Comparison of ENCODE assay signal across 23 cellular contexts in genomic region chr10:43665054-43665453, GRCh38.
"Had no signal": no experiment of that assay in that cellular context is flagged by ENCODE, and none has a peak within 500 bp of the region (broad histone marks: within the 10 kb centered on the region; RNA-seq: fewer than 3 reads in every experiment).

No MANE protein-coding gene starts in this region.

- H3K27ac ChIP-seq: dorsolateral prefrontal cortex, epithelial cell of prostate, esophagus muscularis mucosa, lower lobe of right lung, prostate gland, suprapubic skin, vagina had no signal

- H3K4me1 ChIP-seq: prostate gland, vagina had no signal

- DNase-seq: dorsolateral prefrontal cortex; effector CD4-positive, alpha-beta T cell; hypothalamus; immature natural killer cell; left ventricle myocardium superior; lower lobe of right lung; naive thymus-derived CD8-positive, alpha-beta T cell; nephron progenitor cell; nucleus accumbens; right cardiac atrium; stimulated activated CD4-positive, alpha-beta T cell treated with anti-CD3 and anti-CD28 coated beads, Interleukin-12 subunit alpha, Interleukin-12 subunit beta, amount 100 ng/mL, for 4 hours; stimulated activated CD4-positive, alpha-beta T cell treated with anti-CD3 and anti-CD28 coated beads, Interleukin-1b, Interleukin-23, amount 100 ng/mL, for 48 hours; stimulated activated CD4-positive, alpha-beta T cell treated with anti-CD3 and anti-CD28 coated beads, Interleukin-4, amount 100 ng/mL, for 1 hour; stimulated activated CD8-positive, alpha-beta memory T cell treated with anti-CD3 and anti-CD28 coated beads, Interleukin-4, amount 100 ng/mL, for 48 hours; stimulated activated naive CD4-positive, alpha-beta T cell; stimulated activated naive CD8-positive, alpha-beta T cell treated with anti-CD3 and anti-CD28 coated beads, Interleukin-15, amount 100 ng/mL, for 72 hours; trophoblast cell had no signal

- H3K4me3 ChIP-seq: dorsolateral prefrontal cortex, esophagus muscularis mucosa, lower lobe of right lung, prostate gland, smooth muscle cell, suprapubic skin, vagina had no signal

- ATAC-seq: left ventricle myocardium superior; lower lobe of right lung; naive thymus-derived CD8-positive, alpha-beta T cell; right cardiac atrium; stimulated activated naive CD8-positive, alpha-beta T cell treated with anti-CD3 and anti-CD28 coated beads, Interleukin-15, amount 100 ng/mL, for 72 hours had no signal

- H3K27me3 ChIP-seq: vagina had no signal
